1 cellular context compared by ENCODE assay signal in the genomic region with DNA sequence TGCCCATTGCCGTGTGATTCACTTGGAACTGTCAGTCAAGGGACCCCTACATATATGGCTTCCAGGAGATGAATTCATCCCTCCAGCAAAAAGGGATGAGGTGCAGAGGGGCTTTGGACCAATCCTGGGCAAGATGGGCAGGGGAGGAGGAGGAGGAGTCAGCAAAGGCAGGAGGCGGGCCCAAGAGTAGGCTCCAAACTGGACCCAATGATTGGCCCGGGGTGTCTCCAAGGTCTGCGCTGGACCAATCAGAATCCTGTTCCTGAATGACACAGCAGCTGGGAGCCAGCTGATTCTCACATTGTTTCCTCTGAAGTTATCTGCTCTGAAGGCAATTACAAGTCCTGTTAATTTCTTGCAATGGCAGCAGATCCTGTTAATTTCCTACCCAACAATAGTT.
TF ChIP-seq lines count a peak whose summit lies in the region.

No MANE protein-coding gene starts in this region.

TF ChIP-seq in K562, 482 proteins besides CTCF, POLR2A, EP300 and RAD21 (continued from another document):
- TF ChIP-seq, protein P1, sequence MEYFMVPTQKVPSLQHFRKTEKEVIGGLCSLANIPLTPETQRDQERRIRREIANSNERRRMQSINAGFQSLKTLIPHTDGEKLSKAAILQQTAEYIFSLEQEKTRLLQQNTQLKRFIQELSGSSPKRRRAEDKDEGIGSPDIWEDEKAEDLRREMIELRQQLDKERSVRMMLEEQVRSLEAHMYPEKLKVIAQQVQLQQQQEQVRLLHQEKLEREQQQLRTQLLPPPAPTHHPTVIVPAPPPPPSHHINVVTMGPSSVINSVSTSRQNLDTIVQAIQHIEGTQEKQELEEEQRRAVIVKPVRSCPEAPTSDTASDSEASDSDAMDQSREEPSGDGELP (CRISPR knock-in tag; IDR thresholded peaks at IDR 0.05; ENCODE audit: borderline replicate concordance): peak; percentile 32; the same call in 1 of the 2 replicates
- peak; percentile 34 to 49; a peak in 2 of 4 replicates for TF ChIP-seq NRF1 (conservative IDR thresholded peaks at IDR 0.05 in 1 of 2, IDR thresholded peaks at IDR 0.05 in 1 of 2)
